23 cellular contexts compared by ENCODE assay signal in the genomic region with DNA sequence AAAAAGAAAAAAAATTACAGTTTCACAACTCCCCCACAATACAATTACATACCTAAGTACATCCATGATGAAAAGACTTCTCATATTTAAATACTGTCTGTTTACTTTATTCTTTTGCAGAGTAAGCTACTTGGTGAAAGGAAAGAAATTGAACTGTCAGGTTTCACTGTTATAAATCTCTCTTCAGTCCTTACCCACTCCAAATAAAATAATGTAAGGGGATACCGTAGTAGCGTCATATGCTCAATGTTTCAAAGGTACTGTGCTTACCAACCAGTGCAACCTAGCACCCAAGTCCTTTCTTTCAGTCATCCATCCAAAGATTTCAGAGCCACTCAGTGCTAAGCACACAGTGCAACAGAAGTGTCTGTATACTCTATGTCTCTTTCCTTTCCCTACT.
"Had no signal": no experiment of that assay in that cellular context is flagged by ENCODE, and none has a peak within 500 bp of the region (broad histone marks: within the 10 kb centered on the region; RNA-seq: fewer than 3 reads in every experiment).

No MANE protein-coding gene starts in this region.

- H3K4me3 ChIP-seq: gastrocnemius medialis, lower lobe of right lung, prostate gland, sigmoid colon, stomach, thyroid gland had no signal

- H3K27me3 Mint-ChIP-seq: dendritic cell treated with granulocyte-macrophage colony-stimulating factor and Interleukin-4, amounts not matched to agents 40 ng/mL and 50 ng/mL, for 4 days; naive thymus-derived CD8-positive, alpha-beta T cell; type B pancreatic cell had no signal

- H3K36me3 ChIP-seq: gastrocnemius medialis, lower lobe of right lung, prostate gland, sigmoid colon, stomach, thyroid gland had no signal

- H3K9me3 Mint-ChIP-seq: dendritic cell treated with granulocyte-macrophage colony-stimulating factor and Interleukin-4, amounts not matched to agents 40 ng/mL and 50 ng/mL, for 4 days; endodermal cell; stimulated activated effector memory CD8-positive, alpha-beta T cell treated with anti-CD3 and anti-CD28 coated beads, Interleukin-12 subunit alpha, Interleukin-12 subunit beta, amount 100 ng/mL, for 72 hours had no signal

- H3K27me3 ChIP-seq: gastrocnemius medialis, sigmoid colon, stomach, thyroid gland had no signal

- H3K9me3 ChIP-seq: gastrocnemius medialis, lower lobe of right lung, prostate gland, sigmoid colon, stomach, thyroid gland had no signal

- H3K4me3 Mint-ChIP-seq: dendritic cell treated with granulocyte-macrophage colony-stimulating factor and Interleukin-4, amounts not matched to agents 40 ng/mL and 50 ng/mL, for 4 days; endodermal cell; nephron progenitor cell; stimulated activated effector memory CD8-positive, alpha-beta T cell treated with anti-CD3 and anti-CD28 coated beads, Interleukin-12 subunit alpha, Interleukin-12 subunit beta, amount 100 ng/mL, for 72 hours; type B pancreatic cell had no signal

- ATAC-seq: esophagus mucosa; gastrocnemius medialis; left ventricle myocardium superior; lower lobe of right lung; naive thymus-derived CD8-positive, alpha-beta T cell; right cardiac atrium; stimulated activated effector memory CD8-positive, alpha-beta T cell treated with anti-CD3 and anti-CD28 coated beads, Interleukin-12 subunit alpha, Interleukin-12 subunit beta, amount 100 ng/mL, for 72 hours had no signal

- H3K4me1 ChIP-seq: prostate gland had no signal

- H3K27ac Mint-ChIP-seq: dendritic cell treated with granulocyte-macrophage colony-stimulating factor and Interleukin-4, amounts not matched to agents 40 ng/mL and 50 ng/mL, for 4 days; endodermal cell; stimulated activated effector memory CD8-positive, alpha-beta T cell treated with anti-CD3 and anti-CD28 coated beads, Interleukin-12 subunit alpha, Interleukin-12 subunit beta, amount 100 ng/mL, for 72 hours had no signal

- H3K27ac ChIP-seq: epithelial cell of prostate, gastrocnemius medialis, lower lobe of right lung, prostate gland, sigmoid colon, stomach, thyroid gland had no signal

- DNase-seq: effector CD8-positive, alpha-beta T cell; endodermal cell; foreskin fibroblast; gastrocnemius medialis; head of caudate nucleus; left ventricle myocardium superior; lower lobe of right lung; naive thymus-derived CD8-positive, alpha-beta T cell; nephron progenitor cell; nucleus accumbens; right cardiac atrium; sigmoid colon; stimulated activated CD4-positive, alpha-beta T cell treated with anti-CD3 and anti-CD28 coated beads, Interleukin-2, amount 100 ng/mL, for 24 hours; stimulated activated CD4-positive, alpha-beta T cell treated with anti-CD3 and anti-CD28 coated beads, Interleukin-4, amount 100 ng/mL, for 24 hours; stimulated activated naive CD4-positive, alpha-beta T cell treated with Interleukin-2 at 50 U/mL for 16 hours; stomach; thyroid gland had no signal
